Comparison of ENCODE assay signal across 20 cellular contexts in the genomic region with DNA sequence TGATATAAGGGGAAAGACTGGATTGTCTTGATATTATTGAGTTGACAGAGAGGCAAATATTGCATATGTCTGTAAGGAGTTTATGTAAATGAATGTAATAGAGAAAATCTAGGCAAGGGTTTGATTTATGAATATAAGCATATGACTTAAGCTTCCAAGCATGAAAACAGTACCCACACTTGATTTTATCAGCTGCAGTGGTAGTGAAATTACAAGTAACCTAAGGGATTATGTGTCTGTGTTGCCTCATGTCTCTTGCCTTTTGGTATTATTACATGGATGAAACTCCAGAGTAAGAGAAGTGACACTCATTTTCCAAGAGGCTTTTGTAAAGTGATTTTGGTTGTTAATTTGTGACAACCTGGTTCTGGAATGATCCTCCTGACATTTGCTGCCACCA.
DNase-seq lines count a peak whose midpoint lies in the region; ATAC-seq and TF ChIP-seq lines count a peak whose summit lies in the region.
"Had no signal": no experiment of that assay in that cellular context is flagged by ENCODE, and none has a peak within 500 bp of the region (broad histone marks: within the 10 kb centered on the region; RNA-seq: fewer than 3 reads in every experiment).

No MANE protein-coding gene starts in this region.

- DNase-seq in BJ (ENCODE audit: low read depth) (peak; percentile 10), HFFc6 (peak; percentile 18), SK-N-MC (ENCODE audit: low read depth, low spot score) (peak; percentile 22), dedifferentiated amniotic fluid mesenchymal stem cell (ENCODE audit: extremely low spot score) (peak; percentile 71), COLO668 (lab: John Stamatoyannopoulos, UW; ENCODE audit: unreplicated experiment) (no peak)
- DNase-seq: HCEC 1CT, Karpas-422, MM.1S, NCI-H1092 treated with DMSO at 0.1 percent for 48 hours, NCI-H1694, NCI-H2107, NCI-H82, PC-9, SJCRH30, T-cell had no signal

- POLR2A ChIA-PET in BJ (lab: Charles Lee), result no interaction called here

- no peak overlapping the region for H3K4me3 Mint-ChIP-seq in HFFc6
- H3K4me3 Mint-ChIP-seq: T-cell had no signal

- TF ChIP-seq CTCF in BJ (IDR thresholded peaks at IDR 0.05; ENCODE audit: insufficient read depth, low read depth, low read length), result no peak
- no peak for TF ChIP-seq CTCF in HFFc6 (IDR thresholded peaks at IDR 0.05)

- no peaks in the 10 kb centered on the region; the same call in 1 of the 2 replicates for H3K9me3 Mint-ChIP-seq in HFFc6

- no peak overlapping the region for H3K27ac Mint-ChIP-seq in HFFc6
- H3K27ac Mint-ChIP-seq: T-cell had no signal

- H3K4me1 Mint-ChIP-seq in HFFc6 (ENCODE audit: low read depth), result peaks cover 9% of the 10 kb centered on the region; the same call in 1 of the 2 replicates
- H3K4me1 Mint-ChIP-seq: T-cell had no signal

- ATAC-seq in GM18498 (IDR thresholded peaks at IDR 0.05; ENCODE audit: unreplicated experiment), result no peak
- no peak for ATAC-seq in HG03139 (IDR thresholded peaks at IDR 0.05; ENCODE audit: unreplicated experiment)
- no peak for ATAC-seq in HG03196 (IDR thresholded peaks at IDR 0.05; ENCODE audit: unreplicated experiment)
- ATAC-seq: A549, T-cell had no signal

- H3K36me3 Mint-ChIP-seq in HFFc6 (ENCODE audit: low read depth), result no peaks in the 10 kb centered on the region
- H3K36me3 Mint-ChIP-seq: T-cell had no signal

- no peaks in the 10 kb centered on the region for H3K27me3 Mint-ChIP-seq in HFFc6 (ENCODE audit: insufficient read depth)
- H3K27me3 Mint-ChIP-seq: T-cell had no signal

- H3K36me3 ChIP-seq in BJ (ENCODE audit: control insufficient read depth, insufficient read depth, low read length) (no peaks in the 10 kb centered on the region), SK-N-MC (ENCODE audit: insufficient read depth, low read length) (no peaks in the 10 kb centered on the region)
- H3K36me3 ChIP-seq: SJCRH30 had no signal

- H3K9ac ChIP-seq in SK-N-MC (ENCODE audit: insufficient read length), result no peak overlapping the region

- CTCF ChIA-PET in BJ (lab: Yijun Ruan, JAX), result interaction anchor here (1.7 kb wide), 1 partner anchor 11 kb away, joined by 6 read pairs; no protein-coding TSS in a partner anchor

- no peak overlapping the region; the same call in 1 of the 2 replicates for H3K27ac ChIP-seq in SK-N-MC
- H3K27ac ChIP-seq: A549, C4-2B, PC-9, SJCRH30 had no signal

- H3K27me3 ChIP-seq in BJ (ENCODE audit: control insufficient read depth, insufficient read depth, low read length), result no peaks in the 10 kb centered on the region
- H3K27me3 ChIP-seq: SJCRH30 had no signal

- H3K4me3 ChIP-seq in BJ (ENCODE audit: low read depth, low read length) (no peak overlapping the region), SK-N-MC (no peak overlapping the region)
- H3K4me3 ChIP-seq: A549, PC-9, SJCRH30 had no signal

- no peaks in the 10 kb centered on the region for H3K9me3 ChIP-seq in SK-N-MC (ENCODE audit: low read depth, low read length)
- H3K9me3 ChIP-seq: A549, SJCRH30 had no signal
